9 cellular contexts compared by ENCODE assay signal in genomic region chr4:98516042-98516440, GRCh38.
DNase-seq lines count a peak whose midpoint lies in the region; TF ChIP-seq lines count a peak whose summit lies in the region.
"Had no signal": no experiment of that assay in that cellular context is flagged by ENCODE, and none has a peak within 500 bp of the region (broad histone marks: within the 10 kb centered on the region; RNA-seq: fewer than 3 reads in every experiment).

No MANE protein-coding gene starts in this region.

- H3K27ac ChIP-seq in brain microvascular endothelial cell = peak overlapping the region; percentile 92

- DNase-seq in AG04449 (ENCODE audit: low read depth, low spot score) (peak; percentile 59), HT1080 (ENCODE audit: low read depth) (peak; percentile 90), brain microvascular endothelial cell (peak; percentile 92), kidney glomerular epithelial cell (lab: John Stamatoyannopoulos, UW) (peak; percentile 76), GF-D8 (lab: John Stamatoyannopoulos, UW) (no peak), HEK293T (ENCODE audit: extremely low spot score) (no peak), cardiac septum (ENCODE audit: low spot score) (no peak)
- DNase-seq in effector CD4-positive, alpha-beta T cell = no peak

- in situ Hi-C loops in brain microvascular endothelial cell (cut with HindIII; ENCODE audit: low pct_ligation_motif_present, low sequenced_read_pairs) = no loop called here

- CTCF ChIA-PET in AG04449 (lab: Yijun Ruan, JAX) (no interaction called here), HEK293T (lab: Yijun Ruan, JAX) (interaction anchor here (0.7 kb wide), 1 partner anchor 11 kb away, joined by 3 read pairs; no protein-coding TSS in a partner anchor)

- TF ChIP-seq CTCF in AG04449 (IDR thresholded peaks at IDR 0.05; ENCODE audit: insufficient read depth, low read length, missing control alignments) (no peak), brain microvascular endothelial cell (IDR thresholded peaks at IDR 0.05; ENCODE audit: low read depth, low read length, missing control alignments) (no peak)

- H3K4me3 ChIP-seq in AG04449 (ENCODE audit: low read depth, low read length) (no peak overlapping the region), brain microvascular endothelial cell (ENCODE audit: low read depth, low read length) (no peak overlapping the region)
- H3K4me3 ChIP-seq: GM23338 had no signal

- H3K36me3 ChIP-seq in brain microvascular endothelial cell (replicated peaks) = no peaks in the 10 kb centered on the region

- POLR2A ChIA-PET in AG04449 (lab: Yijun Ruan, JAX) = no interaction called here
- POLR2A ChIA-PET in HEK293T (lab: Yijun Ruan, JAX) = no interaction called here

- H3K27me3 ChIP-seq in brain microvascular endothelial cell (replicated peaks) = no peaks in the 10 kb centered on the region

- intact Hi-C loops in cardiac septum (cut with DNase I) = no loop called here

TF ChIP-seq in HEK293T, 16 proteins besides CTCF, POLR2A, EP300 and RAD21:
- TF ChIP-seq HDGF (IDR thresholded peaks at IDR 0.05; ENCODE audit: borderline replicate concordance) (no peak), SUZ12 (IDR thresholded peaks at IDR 0.05) (no peak), LEF1 (IDR thresholded peaks at IDR 0.05; ENCODE audit: borderline replicate concordance) (no peak), FOXA1 (IDR thresholded peaks at IDR 0.05) (no peak), ZNF384 (IDR thresholded peaks at IDR 0.05) (no peak), TARDBP (IDR thresholded peaks at IDR 0.05) (no peak), L3MBTL2 (conservative IDR thresholded peaks at IDR 0.05) (no peak), PKNOX1 (IDR thresholded peaks at IDR 0.05) (no peak), FOXK2 (IDR thresholded peaks at IDR 0.05) (no peak)

Comparison
In these comparisons a context has a peak if more than half of its experiments do, and no peak if none do; other contexts are left out.
1. DNase-seq: peak in AG04449 (single experiment), HT1080 (single experiment), brain microvascular endothelial cell (single experiment) and kidney glomerular epithelial cell (single experiment); none in GF-D8 (single experiment), HEK293T (single experiment), effector CD4-positive, alpha-beta T cell (single experiment) and cardiac septum (single experiment).